ENCODE assay signal across 10 cellular contexts in genomic region chr11:36450391-36450714, GRCh38. TPM values are rescaled to one million over a fixed set of nuclear protein-coding genes. Genes with fewer than 3 reads are reported as not detected.
DNase-seq lines count a peak whose midpoint lies in the region; ATAC-seq lines count a peak whose summit lies in the region.
"Had no signal": no experiment of that assay in that cellular context is flagged by ENCODE, and none has a peak within 500 bp of the region (broad histone marks: within the 10 kb centered on the region; RNA-seq: fewer than 3 reads in every experiment).

No MANE protein-coding gene starts in this region.

- no peak for DNase-seq in activated CD4-positive, alpha-beta T cell treated with anti-CD3 and anti-CD28 coated beads, Interleukin-2, amount 10 ng/mL, durations not matched to agents 24 days and 14 days
- no peak for DNase-seq in activated CD4-positive, alpha-beta T cell treated with anti-CD3 and anti-CD28 coated beads, Interleukin-2, amount 50 U/mL, for 4 hours
- no peak for DNase-seq in central memory CD8-positive, alpha-beta T cell (ENCODE audit: low spot score in 2 of 2)
- DNase-seq in stimulated activated naive B cell treated with anti-CD40 and anti-IgM and Interleukin-4, amounts not matched to agents 10 μg/mL and 1 μg/mL and 100 μg/mL, for 72 hours, result no peak
- DNase-seq in activated gamma-delta T cell (lab: John Stamatoyannopoulos, UW), result no peak
- DNase-seq in SW 1271 (lab: John Stamatoyannopoulos, UW), result no peak
- DNase-seq in NCI-H2171 (lab: John Stamatoyannopoulos, UW), result no peak
- DNase-seq: NCI-H1694 treated with DMSO at 0.1 percent for 48 hours, ovary had no signal

- H3K4me1 Mint-ChIP-seq in activated CD4-positive, alpha-beta T cell treated with anti-CD3 and anti-CD28 coated beads, Interleukin-2, amount 10 ng/mL, durations not matched to agents 24 days and 14 days, result peaks cover 37% of the 10 kb centered on the region
- peaks cover 90% of the 10 kb centered on the region for H3K4me1 Mint-ChIP-seq in central memory CD8-positive, alpha-beta T cell
- H3K4me1 Mint-ChIP-seq in stimulated activated naive B cell treated with anti-CD40 and anti-IgM and Interleukin-4, amounts not matched to agents 10 μg/mL and 1 μg/mL and 100 μg/mL, for 72 hours, result peaks cover 25 to 47% of the 10 kb centered on the region in 2 donors

- peak overlapping the region; percentile 69 for H3K4me3 Mint-ChIP-seq in activated CD4-positive, alpha-beta T cell treated with anti-CD3 and anti-CD28 coated beads, Interleukin-2, amount 10 ng/mL, durations not matched to agents 24 days and 14 days
- H3K4me3 Mint-ChIP-seq in central memory CD8-positive, alpha-beta T cell, result peak overlapping the region; percentile 63
- peak overlapping the region; percentile 71 to 80 for H3K4me3 Mint-ChIP-seq in stimulated activated naive B cell treated with anti-CD40 and anti-IgM and Interleukin-4, amounts not matched to agents 10 μg/mL and 1 μg/mL and 100 μg/mL, for 72 hours

- peaks cover 63% of the 10 kb centered on the region for H3K36me3 Mint-ChIP-seq in activated CD4-positive, alpha-beta T cell treated with anti-CD3 and anti-CD28 coated beads, Interleukin-2, amount 10 ng/mL, durations not matched to agents 24 days and 14 days (ENCODE audit: low read depth)
- H3K36me3 Mint-ChIP-seq in central memory CD8-positive, alpha-beta T cell (ENCODE audit: insufficient read depth), result peaks cover 65% of the 10 kb centered on the region
- peaks cover 19 to 65% of the 10 kb centered on the region in 2 donors for H3K36me3 Mint-ChIP-seq in stimulated activated naive B cell treated with anti-CD40 and anti-IgM and Interleukin-4, amounts not matched to agents 10 μg/mL and 1 μg/mL and 100 μg/mL, for 72 hours

- ATAC-seq in HG02938 (IDR thresholded peaks at IDR 0.05; ENCODE audit: unreplicated experiment), result peak; percentile 10
- ATAC-seq in central memory CD8-positive, alpha-beta T cell (replicated peaks; ENCODE audit: extremely low read depth, poor library complexity, severe bottlenecking), result no peak
- ATAC-seq in stimulated activated naive B cell treated with anti-CD40 and anti-IgM and Interleukin-4, amounts not matched to agents 10 μg/mL and 1 μg/mL and 100 μg/mL, for 72 hours (replicated peaks), result no peak

- H3K27ac Mint-ChIP-seq in activated CD4-positive, alpha-beta T cell treated with anti-CD3 and anti-CD28 coated beads, Interleukin-2, amount 10 ng/mL, durations not matched to agents 24 days and 14 days, result no peak overlapping the region
- H3K27ac Mint-ChIP-seq in central memory CD8-positive, alpha-beta T cell (ENCODE audit: low read depth), result peak overlapping the region; percentile 84
- H3K27ac Mint-ChIP-seq in stimulated activated naive B cell treated with anti-CD40 and anti-IgM and Interleukin-4, amounts not matched to agents 10 μg/mL and 1 μg/mL and 100 μg/mL, for 72 hours, result no peak overlapping the region

- intact Hi-C loops in activated CD4-positive, alpha-beta T cell treated with anti-CD3 and anti-CD28 coated beads, Interleukin-2, amount 10 ng/mL, durations not matched to agents 24 days and 14 days (cut with micrococcal nuclease), result no loop called here

- peaks cover 2% of the 10 kb centered on the region for H3K27me3 Mint-ChIP-seq in activated CD4-positive, alpha-beta T cell treated with anti-CD3 and anti-CD28 coated beads, Interleukin-2, amount 10 ng/mL, durations not matched to agents 24 days and 14 days
- no peaks in the 10 kb centered on the region for H3K27me3 Mint-ChIP-seq in central memory CD8-positive, alpha-beta T cell
- no peaks in the 10 kb centered on the region for H3K27me3 Mint-ChIP-seq in stimulated activated naive B cell treated with anti-CD40 and anti-IgM and Interleukin-4, amounts not matched to agents 10 μg/mL and 1 μg/mL and 100 μg/mL, for 72 hours

- no peaks in the 10 kb centered on the region for H3K9me3 Mint-ChIP-seq in activated CD4-positive, alpha-beta T cell treated with anti-CD3 and anti-CD28 coated beads, Interleukin-2, amount 10 ng/mL, durations not matched to agents 24 days and 14 days
- H3K9me3 Mint-ChIP-seq in central memory CD8-positive, alpha-beta T cell, result no peaks in the 10 kb centered on the region
- no peaks in the 10 kb centered on the region for H3K9me3 Mint-ChIP-seq in stimulated activated naive B cell treated with anti-CD40 and anti-IgM and Interleukin-4, amounts not matched to agents 10 μg/mL and 1 μg/mL and 100 μg/mL, for 72 hours

RNA-seq across cellular contexts. Expression of gene TRAF6, which starts 59.7 kb away (rescaled TPM):
- total RNA-seq in activated CD4-positive, alpha-beta T cell treated with anti-CD3 and anti-CD28 coated beads, Interleukin-2, amount 10 ng/mL, durations not matched to agents 24 days and 14 days, result 10.9 and 11.5 TPM in 2 replicates
